8 cellular contexts compared by ENCODE assay signal in genomic region chr1:1433804-1434130, GRCh38. TPM values are rescaled to one million over a fixed set of nuclear protein-coding genes. Genes with fewer than 3 reads are reported as not detected.
DNase-seq lines count a peak whose midpoint lies in the region; ATAC-seq and TF ChIP-seq lines count a peak whose summit lies in the region.

No MANE protein-coding gene starts in this region.

- no peaks in the 10 kb centered on the region for H3K9me3 Mint-ChIP-seq in activated naive CD4-positive, alpha-beta T cell treated with anti-CD3 and anti-CD28 coated beads for 36 hours
- no peaks in the 10 kb centered on the region for H3K9me3 Mint-ChIP-seq in activated naive CD4-positive, alpha-beta T cell treated with anti-CD3 and anti-CD28 coated beads, Interleukin-2, amount 50 U/mL, for 72 hours
- H3K9me3 Mint-ChIP-seq in effector memory CD8-positive, alpha-beta T cell, result no peaks in the 10 kb centered on the region

- CTCF ChIA-PET in activated naive CD4-positive, alpha-beta T cell treated with anti-CD3 and anti-CD28 coated beads for 36 hours (lab: Charles Lee), result interaction anchor here (1.3 kb wide), 1 partner anchor 16 kb away, joined by 3 read pairs; the partner anchor contains the start of gene ATAD3C

- H3K27ac Mint-ChIP-seq in activated naive CD4-positive, alpha-beta T cell treated with anti-CD3 and anti-CD28 coated beads for 36 hours, result peak overlapping the region; percentile 46
- H3K27ac Mint-ChIP-seq in activated naive CD4-positive, alpha-beta T cell treated with anti-CD3 and anti-CD28 coated beads, Interleukin-2, amount 50 U/mL, for 72 hours, result no peak overlapping the region
- no peak overlapping the region for H3K27ac Mint-ChIP-seq in effector memory CD8-positive, alpha-beta T cell

- intact Hi-C loops in activated naive CD4-positive, alpha-beta T cell treated with anti-CD3 and anti-CD28 coated beads for 36 hours (cut with micrococcal nuclease), result no loop called here

- peak overlapping the region; percentile 41 for H3K4me3 Mint-ChIP-seq in activated naive CD4-positive, alpha-beta T cell treated with anti-CD3 and anti-CD28 coated beads for 36 hours
- H3K4me3 Mint-ChIP-seq in effector memory CD8-positive, alpha-beta T cell, result no peak overlapping the region

- peak; percentile 80 for DNase-seq in activated naive CD4-positive, alpha-beta T cell treated with anti-CD3 and anti-CD28 coated beads for 36 hours
- no peak for DNase-seq in activated naive CD4-positive, alpha-beta T cell (lab: John Stamatoyannopoulos, UW)
- DNase-seq in activated naive CD4-positive, alpha-beta T cell treated with anti-CD3 and anti-CD28 coated beads, Interleukin-2, amount 50 U/mL, for 72 hours (ENCODE audit: low spot score in 2 of 2), result peak in 1 of 2 donors; percentile 56
- DNase-seq in kidney tubule cell (ENCODE audit: low spot score) (peak; percentile 57), NCI-H446 treated with DMSO at 0.1 percent for 48 hours (lab: John Stamatoyannopoulos, UW) (no peak), GM20000 (ENCODE audit: low spot score) (no peak)
- peak; percentile 36 to 75 (median 50) for DNase-seq in stimulated activated CD4-positive, alpha-beta T cell treated with anti-CD3 and anti-CD28 coated beads, TNF-alpha, amount 100 ng/mL, for 24 hours (ENCODE audit: low read depth in 3 of 3)
- no peak for DNase-seq in effector memory CD8-positive, alpha-beta T cell

- H3K27me3 Mint-ChIP-seq in activated naive CD4-positive, alpha-beta T cell treated with anti-CD3 and anti-CD28 coated beads for 36 hours (ENCODE audit: low read depth), result peaks cover 28% of the 10 kb centered on the region
- H3K27me3 Mint-ChIP-seq in effector memory CD8-positive, alpha-beta T cell, result peaks cover 14 to 70% of the 10 kb centered on the region in 2 donors

- H3K4me1 Mint-ChIP-seq in activated naive CD4-positive, alpha-beta T cell treated with anti-CD3 and anti-CD28 coated beads for 36 hours (ENCODE audit: low read depth), result peaks cover 11% of the 10 kb centered on the region
- peaks cover 0 to 5% of the 10 kb centered on the region in 2 donors for H3K4me1 Mint-ChIP-seq in effector memory CD8-positive, alpha-beta T cell (ENCODE audit: low read depth in 2 of 2)

- H3K36me3 Mint-ChIP-seq in activated naive CD4-positive, alpha-beta T cell treated with anti-CD3 and anti-CD28 coated beads for 36 hours (ENCODE audit: low read depth), result no peaks in the 10 kb centered on the region
- H3K36me3 Mint-ChIP-seq in activated naive CD4-positive, alpha-beta T cell treated with anti-CD3 and anti-CD28 coated beads, Interleukin-2, amount 50 U/mL, for 72 hours, result no peaks in the 10 kb centered on the region
- no peaks in the 10 kb centered on the region for H3K36me3 Mint-ChIP-seq in effector memory CD8-positive, alpha-beta T cell (ENCODE audit: insufficient read depth)

- TF ChIP-seq CTCF in GM20000 (IDR thresholded peaks at IDR 0.05; ENCODE audit: extremely low read depth, missing control alignments), result no peak

- peak; percentile 75 to 89 for ATAC-seq in activated naive CD4-positive, alpha-beta T cell treated with anti-CD3 and anti-CD28 coated beads, Interleukin-2, amount 50 U/mL, for 72 hours
- no peak for ATAC-seq in effector memory CD8-positive, alpha-beta T cell (replicated peaks)

RNA-seq across cellular contexts. Expression of gene VWA1, which starts 1.7 kb away (rescaled TPM):
- total RNA-seq in activated naive CD4-positive, alpha-beta T cell treated with anti-CD3 and anti-CD28 coated beads for 36 hours, result under 1 TPM; 0.72 to 0.74 TPM
- 1 to 10 TPM in 1 of 2 donors, under 1 TPM in 1; 0.59 to 6.9 TPM for total RNA-seq in activated naive CD4-positive, alpha-beta T cell treated with anti-CD3 and anti-CD28 coated beads, Interleukin-2, amount 50 U/mL, for 72 hours

RNA-seq across cellular contexts. Expression of gene ANKRD65, which starts 12.7 kb away (rescaled TPM):
- total RNA-seq in activated naive CD4-positive, alpha-beta T cell treated with anti-CD3 and anti-CD28 coated beads for 36 hours, result not detected
- total RNA-seq in activated naive CD4-positive, alpha-beta T cell treated with anti-CD3 and anti-CD28 coated beads, Interleukin-2, amount 50 U/mL, for 72 hours, result under 1 TPM in 1 of 2 donors, not detected in 1; 0.29 TPM

RNA-seq across cellular contexts. Expression of gene ATAD3C, which starts 15.7 kb away (rescaled TPM):
- under 1 TPM; 0.42 to 0.57 TPM for total RNA-seq in activated naive CD4-positive, alpha-beta T cell treated with anti-CD3 and anti-CD28 coated beads for 36 hours
- 1 to 10 TPM; 1.1 to 1.9 TPM for total RNA-seq in activated naive CD4-positive, alpha-beta T cell treated with anti-CD3 and anti-CD28 coated beads, Interleukin-2, amount 50 U/mL, for 72 hours

RNA-seq across cellular contexts. Expression of gene MRPL20, which starts 26.7 kb away (rescaled TPM):
- 100 to 1,000 TPM; 103 to 107 TPM for total RNA-seq in activated naive CD4-positive, alpha-beta T cell treated with anti-CD3 and anti-CD28 coated beads for 36 hours
- total RNA-seq in activated naive CD4-positive, alpha-beta T cell treated with anti-CD3 and anti-CD28 coated beads, Interleukin-2, amount 50 U/mL, for 72 hours, result 100 to 1,000 TPM in 1 of 2 donors, 10 to 100 TPM in 1; 82.9 to 115 TPM

RNA-seq across cellular contexts. Expression of gene CCNL2, which starts 34.6 kb away (rescaled TPM):
- 100 to 1,000 TPM in 1 of 2 experiments, 10 to 100 TPM in 1; 97.7 to 108 TPM for total RNA-seq in activated naive CD4-positive, alpha-beta T cell treated with anti-CD3 and anti-CD28 coated beads for 36 hours
- total RNA-seq in activated naive CD4-positive, alpha-beta T cell treated with anti-CD3 and anti-CD28 coated beads, Interleukin-2, amount 50 U/mL, for 72 hours, result 100 to 1,000 TPM; 108 to 174 TPM

Comparison
In these comparisons a context has a peak if more than half of its experiments do, and no peak if none do; other contexts are left out.
1. DNase-seq: peak in activated naive CD4-positive, alpha-beta T cell treated with anti-CD3 and anti-CD28 coated beads for 36 hours (single experiment), kidney tubule cell (single experiment) and stimulated activated CD4-positive, alpha-beta T cell treated with anti-CD3 and anti-CD28 coated beads, TNF-alpha, amount 100 ng/mL, for 24 hours (3 of 3); none in activated naive CD4-positive, alpha-beta T cell (0 of 4), NCI-H446 treated with DMSO at 0.1 percent for 48 hours (single experiment), effector memory CD8-positive, alpha-beta T cell (0 of 3) and GM20000 (single experiment).